16 cellular contexts compared by ENCODE assay signal in the genomic region with DNA sequence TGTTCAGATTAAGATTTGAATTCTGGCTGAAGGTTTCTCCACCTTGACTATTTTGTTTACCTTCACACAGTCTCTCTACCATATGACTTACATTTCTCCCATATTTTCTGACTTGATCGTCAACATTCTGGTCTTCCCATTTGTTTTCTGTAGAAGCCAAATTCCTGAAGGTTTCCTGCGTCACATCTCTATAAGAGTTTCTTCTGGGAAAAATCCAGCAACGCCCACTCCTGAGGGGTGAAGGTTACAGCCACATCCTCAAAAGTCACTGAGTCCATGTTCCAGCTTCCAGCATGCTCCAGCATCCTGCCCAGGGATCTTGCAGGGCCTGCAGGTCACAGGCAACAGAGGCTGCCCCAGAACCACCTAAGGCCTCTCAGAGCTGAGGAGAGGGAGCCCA. TPM values are rescaled to one million over a fixed set of nuclear protein-coding genes. Genes with fewer than 3 reads are reported as not detected.
DNase-seq lines count a peak whose midpoint lies in the region; ATAC-seq and TF ChIP-seq lines count a peak whose summit lies in the region.
"Had no signal": no experiment of that assay in that cellular context is flagged by ENCODE, and none has a peak within 500 bp of the region (broad histone marks: within the 10 kb centered on the region; RNA-seq: fewer than 3 reads in every experiment).

No MANE protein-coding gene starts in this region.

- POLR2A ChIA-PET in naive thymus-derived CD8-positive, alpha-beta T cell (lab: Charles Lee) = no interaction called here

- H3K36me3 Mint-ChIP-seq in nephron (ENCODE audit: low read depth) = peaks cover 73% of the 10 kb centered on the region
- H3K36me3 Mint-ChIP-seq in naive thymus-derived CD8-positive, alpha-beta T cell = peaks cover 13 to 53% (median 34%) of the 10 kb centered on the region in 3 donors

- H3K4me1 Mint-ChIP-seq in nephron = peaks cover 8% of the 10 kb centered on the region
- H3K4me1 Mint-ChIP-seq in naive thymus-derived CD8-positive, alpha-beta T cell = no peaks in the 10 kb centered on the region

- peak overlapping the region; percentile 8; the same call in 1 of the 2 replicates for H3K27ac ChIP-seq in HUES6 (ENCODE audit: low read depth, low read length)
- no peak overlapping the region for H3K27ac ChIP-seq in fibroblast of lung (ENCODE audit: insufficient read depth, low read length)
- H3K27ac ChIP-seq: C4-2B had no signal

- TF ChIP-seq CTCF in fibroblast of lung (conservative IDR thresholded peaks at IDR 0.05 in 1 of 2, IDR thresholded peaks at IDR 0.05 in 1 of 2; ENCODE audit: low read depth in 1 of 2, low read length in 2 of 2) = no peak
- no peak for TF ChIP-seq CTCF in nephron (IDR thresholded peaks at IDR 0.05; ENCODE audit: unreplicated experiment in 3 of 3)
- no peak for TF ChIP-seq CTCF in BE2C (IDR thresholded peaks at IDR 0.05; ENCODE audit: low read depth, low read length)

- H3K4me3 ChIP-seq in HUES6 (ENCODE audit: low read depth, low read length) = no peak overlapping the region
- H3K4me3 ChIP-seq in fibroblast of lung (replicated peaks in 1 of 4; ENCODE audit: control extremely low read depth in 1 of 4, insufficient read depth in 1 of 4, low read depth in 3 of 4, low read length in 4 of 4) = no peak overlapping the region
- H3K4me3 ChIP-seq in BE2C (ENCODE audit: low read depth, low read length) = no peak overlapping the region

- no peak overlapping the region for H3K4me2 ChIP-seq in fibroblast of lung (ENCODE audit: extremely low read depth, insufficient read depth, low read length)
- H3K4me2 ChIP-seq: SK-N-SH had no signal

- H3K4me1 ChIP-seq in HUES6 (ENCODE audit: control insufficient read depth, insufficient read depth, low read length) (peaks cover 7% of the 10 kb centered on the region; the same call in 1 of the 2 replicates), fibroblast of lung (ENCODE audit: control insufficient read depth, extremely low read depth, insufficient read depth, low read length) (no peaks in the 10 kb centered on the region), BE2C (no peaks in the 10 kb centered on the region)

- peaks cover 10% of the 10 kb centered on the region for H3K36me3 ChIP-seq in HUES6 (ENCODE audit: control insufficient read depth, insufficient read depth, low read length)
- H3K36me3 ChIP-seq in fibroblast of lung (ENCODE audit: control insufficient read depth, insufficient read depth, low read length) = no peaks in the 10 kb centered on the region
- H3K36me3 ChIP-seq in BE2C = no peaks in the 10 kb centered on the region; the same call in 1 of the 2 replicates

- peak overlapping the region; percentile 14 to 78 (median 38) for H3K27ac Mint-ChIP-seq in nephron
- no peak overlapping the region for H3K27ac Mint-ChIP-seq in naive thymus-derived CD8-positive, alpha-beta T cell

- H3K9me3 ChIP-seq in HUES6 (ENCODE audit: control insufficient read depth, insufficient read depth, low read depth, low read length) (peaks cover 3% of the 10 kb centered on the region), fibroblast of lung (ENCODE audit: control insufficient read depth, insufficient read depth, low read depth, low read length) (no peaks in the 10 kb centered on the region), BE2C (no peaks in the 10 kb centered on the region)
- H3K9me3 ChIP-seq: SK-N-SH had no signal

- H3K9ac ChIP-seq in HUES6 (ENCODE audit: low read length) (no peak overlapping the region), fibroblast of lung (ENCODE audit: insufficient read depth, low read length) (no peak overlapping the region)
- H3K9ac ChIP-seq: SK-N-SH had no signal

- H3K4me3 Mint-ChIP-seq in nephron = no peak overlapping the region
- no peak overlapping the region for H3K4me3 Mint-ChIP-seq in naive thymus-derived CD8-positive, alpha-beta T cell

- no peak overlapping the region for H2AFZ ChIP-seq in fibroblast of lung (ENCODE audit: low read length)

- no peaks in the 10 kb centered on the region for H3K27me3 Mint-ChIP-seq in nephron (ENCODE audit: low read depth)
- H3K27me3 Mint-ChIP-seq in naive thymus-derived CD8-positive, alpha-beta T cell = no peaks in the 10 kb centered on the region

- peaks cover 2% of the 10 kb centered on the region for H3K9me3 Mint-ChIP-seq in nephron
- H3K9me3 Mint-ChIP-seq in naive thymus-derived CD8-positive, alpha-beta T cell = peaks cover 0 to 8% (median 0%) of the 10 kb centered on the region in 9 donors

- no peak for ATAC-seq in GM21717 (IDR thresholded peaks at IDR 0.05; ENCODE audit: unreplicated experiment)
- no peak for ATAC-seq in naive thymus-derived CD8-positive, alpha-beta T cell
- ATAC-seq: Right ventricle myocardium inferior had no signal

- no peaks in the 10 kb centered on the region for H3K79me2 ChIP-seq in fibroblast of lung (ENCODE audit: control insufficient read depth, insufficient read depth, low read length)

- H4K20me1 ChIP-seq in fibroblast of lung (ENCODE audit: control insufficient read depth, extremely low read depth, insufficient read depth, low read length) = no peaks in the 10 kb centered on the region

- H3K27me3 ChIP-seq in HUES6 (ENCODE audit: control insufficient read depth, insufficient read depth, low read length) (no peaks in the 10 kb centered on the region), fibroblast of lung (ENCODE audit: control insufficient read depth, insufficient read depth, low read length) (no peaks in the 10 kb centered on the region), BE2C (no peaks in the 10 kb centered on the region)

- DNase-seq in fibroblast of lung (ENCODE audit: low read depth in 2 of 2) (peak; percentile 18 to 66), mesenteric fat pad (ENCODE audit: low spot score) (no peak), BE2C (no peak)
- no peak for DNase-seq in naive thymus-derived CD8-positive, alpha-beta T cell
- DNase-seq: DMS153, GOT3, Kasumi-1, NCI-H1930, NCI-H2171, NCI-H774, SK-N-SH had no signal

RNA-seq across cellular contexts. Expression of gene NBEAL1, which starts 47.5 kb away (rescaled TPM):
- total RNA-seq in fibroblast of lung = 38.0 and 55.7 TPM in 2 replicates
- polyA plus RNA-seq in fibroblast of lung = 7.3 and 14.8 TPM in 2 replicates
- polyA plus RNA-seq in fibroblast of lung (2012) = 4.3 and 6.5 TPM in 2 replicates
- 7.0 and 7.1 TPM in 2 replicates for polyA minus RNA-seq in fibroblast of lung (ENCODE audit: low replicate concordance)
- total RNA-seq in naive thymus-derived CD8-positive, alpha-beta T cell = 10 to 100 TPM; 15.5 to 18.4 TPM
- polyA plus RNA-seq in naive thymus-derived CD8-positive, alpha-beta T cell = 1 to 10 TPM; 7.5 to 8.6 (median 8.1) TPM
- 64.8 TPM for total RNA-seq in mesenteric fat pad
- polyA plus RNA-seq in BE2C (2012; ENCODE audit: insufficient read depth, insufficient read length, low read depth) = 1.5 TPM

Comparison
In these comparisons a context has a peak if more than half of its experiments do, and no peak if none do; other contexts are left out.
1. DNase-seq: peak in fibroblast of lung (2 of 2); none in naive thymus-derived CD8-positive, alpha-beta T cell (0 of 10), mesenteric fat pad (single experiment) and BE2C (single experiment).
2. H3K27ac Mint-ChIP-seq: peak in nephron (3 of 3); none in naive thymus-derived CD8-positive, alpha-beta T cell (0 of 10).